In the genomic region with DNA sequence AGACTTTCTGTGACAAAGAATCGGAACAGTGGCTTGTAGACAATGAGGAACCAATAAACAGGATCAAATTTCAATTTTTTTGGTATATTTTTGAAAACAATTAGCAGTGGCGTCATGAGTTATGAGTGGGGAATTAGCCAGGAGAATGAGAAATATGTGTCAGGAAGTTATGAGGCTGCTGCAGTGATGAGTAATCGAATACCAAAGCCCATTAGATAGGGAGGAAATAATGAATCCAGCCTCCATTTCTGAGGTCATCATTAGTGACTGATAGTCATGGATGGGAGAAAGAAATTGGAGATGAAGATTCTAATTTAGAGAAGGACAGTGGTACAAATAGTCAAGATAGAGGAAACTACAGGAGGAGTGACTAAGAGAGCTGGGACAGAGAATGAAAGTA, we compare ENCODE assay signal across 15 cellular contexts.
A peak's percentile ranks its signal among the peaks of the same experiment; 100 is the strongest.
DNase-seq lines count a peak whose midpoint lies in the region; ATAC-seq, FAIRE-seq and TF ChIP-seq lines count a peak whose summit lies in the region.
"Had no signal": no experiment of that assay in that cellular context is flagged by ENCODE, and none has a peak within 500 bp of the region (broad histone marks: within the 10 kb centered on the region; RNA-seq: fewer than 3 reads in every experiment).

No MANE protein-coding gene starts in this region.

- H3K4me3 ChIP-seq in A673 (ENCODE audit: low read depth, low read length, poor library complexity, severe bottlenecking) (no peak overlapping the region), astrocyte (ENCODE audit: insufficient read depth, low read depth, low read length) (no peak overlapping the region), ovary (no peak overlapping the region)
- no peak overlapping the region for H3K4me3 ChIP-seq in CD8-positive, alpha-beta T cell (ENCODE audit: low read depth, low read length)

- no peak for TF ChIP-seq POLR2A in ovary (IDR thresholded peaks at IDR 0.05)

- peak overlapping the region; percentile 76 for H3K4me3 Mint-ChIP-seq in HFFc6
- no peak overlapping the region for H3K4me3 Mint-ChIP-seq in astrocyte (ENCODE audit: unreplicated experiment)
- no peak overlapping the region for H3K4me3 Mint-ChIP-seq in CD8-positive, alpha-beta T cell
- H3K4me3 Mint-ChIP-seq: activated T-helper 1 cell treated with anti-CD3 and anti-CD28 coated beads, Interleukin-12 subunit alpha, Interleukin-12 subunit beta, Interleukin-2, Interleukin-4 antibody, amounts not matched to agents 30 ng/mL and 10 ng/mL and 1 ng/mL, durations not matched to agents 14 hours and 24 hours and 36 hours; B cell; nephron had no signal

- H3K27me3 ChIP-seq in A673 (replicated peaks; ENCODE audit: insufficient read depth, low read depth, low read length, poor library complexity) (no peaks in the 10 kb centered on the region), astrocyte (ENCODE audit: insufficient read depth, low read length) (no peaks in the 10 kb centered on the region), ovary (no peaks in the 10 kb centered on the region)
- no peaks in the 10 kb centered on the region for H3K27me3 ChIP-seq in CD8-positive, alpha-beta T cell (ENCODE audit: insufficient read depth, low read length)

- H3K27ac Mint-ChIP-seq in HFFc6 (peak overlapping the region; percentile 85), astrocyte (ENCODE audit: unreplicated experiment) (peak overlapping the region; percentile 79)
- no peak overlapping the region for H3K27ac Mint-ChIP-seq in CD8-positive, alpha-beta T cell
- H3K27ac Mint-ChIP-seq: activated T-helper 1 cell treated with anti-CD3 and anti-CD28 coated beads, Interleukin-12 subunit alpha, Interleukin-12 subunit beta, Interleukin-2, Interleukin-4 antibody, amounts not matched to agents 30 ng/mL and 10 ng/mL and 1 ng/mL, durations not matched to agents 14 hours and 24 hours and 36 hours; B cell; nephron had no signal

- peak overlapping the region; percentile 6 for H2AFZ ChIP-seq in astrocyte (ENCODE audit: low read depth, low read length)

- no peak overlapping the region for H3K9ac ChIP-seq in astrocyte (ENCODE audit: low read length)

- DNase-seq in A673 (ENCODE audit: low spot score): peak; percentile 18
- DNase-seq in HFFc6: peak; percentile 84
- peak; percentile 70 for DNase-seq in astrocyte (ENCODE audit: low read depth)
- DNase-seq in glomerular visceral epithelial cell (ENCODE audit: extremely low spot score): peak; percentile 31
- DNase-seq in CD8-positive, alpha-beta T cell: no peak
- no peak for DNase-seq in ovary
- DNase-seq in GM13976 (ENCODE audit: low spot score): no peak
- DNase-seq: NCI-H1436 treated with DMSO at 0.1 percent for 48 hours; NCI-H748 treated with DMSO at 0.1 percent for 48 hours; stimulated activated CD4-positive, alpha-beta T cell treated with anti-CD3 and anti-CD28 coated beads, Interleukin-12 subunit alpha, Interleukin-12 subunit beta, amount 100 ng/mL, for 4 hours had no signal

- WGBS in ovary, 3 donors: 78 to 85% (median 80%) methylated on average over 3 of the region's 3 CpGs

- H3K4me1 Mint-ChIP-seq in HFFc6 (ENCODE audit: low read depth) (peaks cover 60% of the 10 kb centered on the region), astrocyte (ENCODE audit: low read depth, unreplicated experiment) (peaks cover 34% of the 10 kb centered on the region)
- H3K4me1 Mint-ChIP-seq in CD8-positive, alpha-beta T cell (ENCODE audit: low read depth): no peaks in the 10 kb centered on the region
- H3K4me1 Mint-ChIP-seq: B cell had no signal

- peak overlapping the region; percentile 32 for H3K4me2 ChIP-seq in astrocyte (ENCODE audit: low read length)

- no peaks in the 10 kb centered on the region for H3K36me3 ChIP-seq in A673 (ENCODE audit: insufficient read depth, low read length, poor library complexity, severe bottlenecking)
- H3K36me3 ChIP-seq in astrocyte (ENCODE audit: insufficient read depth, low read length): no peaks in the 10 kb centered on the region
- no peaks in the 10 kb centered on the region for H3K36me3 ChIP-seq in CD8-positive, alpha-beta T cell (ENCODE audit: insufficient read depth, low read length)
- no peaks in the 10 kb centered on the region for H3K36me3 ChIP-seq in ovary

- in situ Hi-C loops in GM13976 (cut with MboI; ENCODE audit: low sequenced_read_pairs, unreplicated experiment): no loop called here

- H3K27ac ChIP-seq in A673 (ENCODE audit: low read depth, low read length, poor library complexity, severe bottlenecking) (no peak overlapping the region), astrocyte (ENCODE audit: low read depth, low read length) (peak overlapping the region; percentile 37), ovary (no peak overlapping the region)
- no peak overlapping the region for H3K27ac ChIP-seq in CD8-positive, alpha-beta T cell (ENCODE audit: low read depth, low read length)

- H3K9me3 Mint-ChIP-seq in HFFc6 (no peaks in the 10 kb centered on the region), astrocyte (ENCODE audit: unreplicated experiment) (no peaks in the 10 kb centered on the region)
- H3K9me3 Mint-ChIP-seq in CD8-positive, alpha-beta T cell: peaks cover 22% of the 10 kb centered on the region

- TF ChIP-seq EP300 in ovary (IDR thresholded peaks at IDR 0.05): no peak

- H3K4me1 ChIP-seq in A673 (ENCODE audit: insufficient read depth, low read length, poor library complexity, severe bottlenecking): no peaks in the 10 kb centered on the region
- no peaks in the 10 kb centered on the region for H3K4me1 ChIP-seq in astrocyte (ENCODE audit: insufficient read depth, low read length)
- H3K4me1 ChIP-seq in CD8-positive, alpha-beta T cell (ENCODE audit: insufficient read depth, low read length): no peaks in the 10 kb centered on the region
- no peaks in the 10 kb centered on the region for H3K4me1 ChIP-seq in ovary (ENCODE audit: insufficient read depth)

- no peaks in the 10 kb centered on the region for H4K20me1 ChIP-seq in astrocyte (ENCODE audit: insufficient read depth, low read length)

- intact Hi-C loops in A673 (cut with micrococcal nuclease; ENCODE audit: unreplicated experiment): no loop called here
- intact Hi-C loops in CD8-positive, alpha-beta T cell (cut with DNase I, micrococcal nuclease): no loop called here
- intact Hi-C loops in ovary (cut with DNase I): no loop called here

- FAIRE-seq in astrocyte (lab: Jason Lieb, UNC): no peak

- no peaks in the 10 kb centered on the region for H3K27me3 Mint-ChIP-seq in HFFc6 (ENCODE audit: insufficient read depth)
- no peaks in the 10 kb centered on the region for H3K27me3 Mint-ChIP-seq in astrocyte (ENCODE audit: low read depth, unreplicated experiment)
- H3K27me3 Mint-ChIP-seq in CD8-positive, alpha-beta T cell (ENCODE audit: low read depth): no peaks in the 10 kb centered on the region
- H3K27me3 Mint-ChIP-seq: B cell had no signal

- TF ChIP-seq CTCF in A673 (conservative IDR thresholded peaks at IDR 0.05; ENCODE audit: low read depth, low read length) (no peak), HFFc6 (IDR thresholded peaks at IDR 0.05) (no peak), astrocyte (IDR thresholded peaks at IDR 0.05; ENCODE audit: insufficient read depth, low read depth, low read length) (no peak), ovary (IDR thresholded peaks at IDR 0.05) (no peak), GM13976 (IDR thresholded peaks at IDR 0.05; ENCODE audit: borderline replicate concordance, control extremely low read depth, extremely low read depth, insufficient read depth, missing control alignments) (no peak)
- TF ChIP-seq CTCF in CD8-positive, alpha-beta T cell (IDR thresholded peaks at IDR 0.05): no peak

- CTCF ChIA-PET in A673 (lab: Charles Lee): no interaction called here
- CTCF ChIA-PET in CD8-positive, alpha-beta T cell (lab: Charles Lee): no interaction called here

- H3K36me3 Mint-ChIP-seq in HFFc6 (ENCODE audit: low read depth): no peaks in the 10 kb centered on the region; the same call in 1 of the 2 replicates
- no peaks in the 10 kb centered on the region for H3K36me3 Mint-ChIP-seq in astrocyte (ENCODE audit: low read depth, unreplicated experiment)
- H3K36me3 Mint-ChIP-seq in CD8-positive, alpha-beta T cell: no peaks in the 10 kb centered on the region

- no TSS peak for BruUV-seq in A673 (replicated peaks; lab: Mats Ljungman, UMichigan)

- POLR2A ChIA-PET in A673 (lab: Charles Lee; ENCODE audit: low non-redundant PET): no interaction called here
- POLR2A ChIA-PET in CD8-positive, alpha-beta T cell (lab: Charles Lee): no interaction called here

- H3K79me2 ChIP-seq in astrocyte (ENCODE audit: insufficient read depth, low read length): no peaks in the 10 kb centered on the region

- ATAC-seq in HG02678 (IDR thresholded peaks at IDR 0.05; ENCODE audit: unreplicated experiment): no peak
- ATAC-seq in CD8-positive, alpha-beta T cell: no peak
- ATAC-seq: esophagus mucosa had no signal

- H3K9me3 ChIP-seq in A673 (ENCODE audit: low read depth, low read length, poor library complexity, severe bottlenecking): no peaks in the 10 kb centered on the region
- H3K9me3 ChIP-seq in astrocyte (ENCODE audit: insufficient read depth, low read depth, low read length): no peaks in the 10 kb centered on the region
- no peaks in the 10 kb centered on the region for H3K9me3 ChIP-seq in CD8-positive, alpha-beta T cell (ENCODE audit: low read length)
- H3K9me3 ChIP-seq in ovary: no peaks in the 10 kb centered on the region

Comparison
In these comparisons a context has a peak if more than half of its experiments do, and no peak if none do; other contexts are left out.
1. DNase-seq: peak in A673 (single experiment), HFFc6 (single experiment), astrocyte (single experiment) and glomerular visceral epithelial cell (single experiment); none in CD8-positive, alpha-beta T cell (0 of 7), ovary (0 of 5) and GM13976 (single experiment).